Comparison of ENCODE assay signal across 21 cellular contexts in the genomic region with DNA sequence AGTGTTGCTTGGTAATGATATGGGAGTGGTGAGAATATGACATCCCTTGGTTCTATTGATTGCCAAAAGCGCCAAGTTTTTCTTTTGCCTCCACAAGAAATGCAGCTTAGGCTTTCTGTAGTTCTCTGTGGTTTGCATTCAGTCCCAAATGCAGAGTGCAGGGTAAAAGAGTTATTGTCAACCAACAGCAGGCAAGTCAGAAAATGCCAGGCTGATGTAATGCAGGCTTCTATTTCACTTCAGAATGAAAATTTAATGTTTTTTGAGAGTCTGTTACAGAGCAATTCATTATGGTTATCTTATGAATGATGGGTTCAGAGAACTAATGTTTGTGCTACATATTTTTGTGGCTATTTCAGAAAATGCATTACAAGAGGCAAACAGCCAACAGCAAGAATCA.
"Had no signal": no experiment of that assay in that cellular context is flagged by ENCODE, and none has a peak within 500 bp of the region (broad histone marks: within the 10 kb centered on the region; RNA-seq: fewer than 3 reads in every experiment).

No MANE protein-coding gene starts in this region.

- H3K27ac Mint-ChIP-seq: activated CD4-positive, alpha-beta T cell treated with anti-CD3 and anti-CD28 coated beads, Interleukin-2, amount 10 ng/mL, durations not matched to agents 24 days and 14 days; activated naive CD8-positive, alpha-beta T cell treated with anti-CD3 and anti-CD28 coated beads for 36 hours; immature natural killer cell; natural killer cell; progenitor cell of endocrine pancreas; T-helper 2 cell treated with Interferon-gamma antibody and Interleukin-4, amounts not matched to agents 5 μg/mL and 100 μg/mL, for 36 hours had no signal

- H3K4me1 ChIP-seq: foreskin keratinocyte, lower lobe of right lung had no signal

- DNase-seq: activated CD4-positive, alpha-beta T cell treated with anti-CD3 and anti-CD28 coated beads, Interleukin-2, amount 10 ng/mL, durations not matched to agents 24 days and 14 days; activated CD4-positive, CD25-positive, alpha-beta regulatory T cell; activated CD8-positive, alpha-beta memory T cell treated with anti-CD3 and anti-CD28 coated beads for 24 hours; activated gamma-delta T cell treated with Interleukin-2 at 50 U/mL for 16 hours; activated naive CD8-positive, alpha-beta T cell treated with anti-CD3 and anti-CD28 coated beads for 36 hours; aorta; foreskin keratinocyte; head of caudate nucleus; immature natural killer cell; lower lobe of right lung; mucosa of descending colon; natural killer cell; nucleus accumbens; right cardiac atrium; stimulated activated CD4-positive, alpha-beta T cell treated with anti-CD3 and anti-CD28 coated beads, Interleukin-4, amount 100 ng/mL, for 4 hours; stimulated activated CD8-positive, alpha-beta memory T cell treated with anti-CD3 and anti-CD28 coated beads, Interleukin-4, amount 100 ng/mL, for 48 hours; stimulated activated naive CD8-positive, alpha-beta T cell treated with anti-CD3 and anti-CD28 coated beads, Interleukin-15, Interleukin-2, amounts not matched to agents 100 U/mL and 50 U/mL, for 24 hours; transverse colon had no signal

- H3K27me3 ChIP-seq: foreskin keratinocyte, transverse colon had no signal

- ATAC-seq: foreskin keratinocyte; lower lobe of right lung; mucosa of descending colon; natural killer cell; right cardiac atrium; stimulated activated naive CD8-positive, alpha-beta T cell treated with anti-CD3 and anti-CD28 coated beads, Interleukin-15, Interleukin-2, amounts not matched to agents 100 U/mL and 50 U/mL, for 24 hours had no signal

- H3K27me3 Mint-ChIP-seq: activated CD4-positive, alpha-beta T cell treated with anti-CD3 and anti-CD28 coated beads, Interleukin-2, amount 10 ng/mL, durations not matched to agents 24 days and 14 days; activated naive CD8-positive, alpha-beta T cell treated with anti-CD3 and anti-CD28 coated beads for 36 hours; progenitor cell of endocrine pancreas had no signal

- H3K9me3 ChIP-seq: lower lobe of right lung, mucosa of descending colon, transverse colon had no signal

- H3K36me3 Mint-ChIP-seq: activated naive CD8-positive, alpha-beta T cell treated with anti-CD3 and anti-CD28 coated beads for 36 hours; immature natural killer cell; natural killer cell had no signal

- H3K4me3 ChIP-seq: lower lobe of right lung, mucosa of descending colon, skin epidermis, transverse colon had no signal

- H3K36me3 ChIP-seq: lower lobe of right lung, transverse colon had no signal

- H3K4me3 Mint-ChIP-seq: activated CD4-positive, alpha-beta T cell treated with anti-CD3 and anti-CD28 coated beads, Interleukin-2, amount 10 ng/mL, durations not matched to agents 24 days and 14 days; activated naive CD8-positive, alpha-beta T cell treated with anti-CD3 and anti-CD28 coated beads for 36 hours; immature natural killer cell; natural killer cell; T-helper 2 cell treated with Interferon-gamma antibody and Interleukin-4, amounts not matched to agents 5 μg/mL and 100 μg/mL, for 36 hours had no signal

- H3K9me3 Mint-ChIP-seq: activated CD4-positive, alpha-beta T cell treated with anti-CD3 and anti-CD28 coated beads, Interleukin-2, amount 10 ng/mL, durations not matched to agents 24 days and 14 days; activated naive CD8-positive, alpha-beta T cell treated with anti-CD3 and anti-CD28 coated beads for 36 hours; T-helper 2 cell treated with Interferon-gamma antibody and Interleukin-4, amounts not matched to agents 5 μg/mL and 100 μg/mL, for 36 hours had no signal

- H3K27ac ChIP-seq: foreskin keratinocyte, lower lobe of right lung, skin epidermis, transverse colon had no signal

- H3K4me1 Mint-ChIP-seq: activated CD4-positive, alpha-beta T cell treated with anti-CD3 and anti-CD28 coated beads, Interleukin-2, amount 10 ng/mL, durations not matched to agents 24 days and 14 days; activated naive CD8-positive, alpha-beta T cell treated with anti-CD3 and anti-CD28 coated beads for 36 hours; immature natural killer cell; natural killer cell had no signal
